Comparison of ENCODE assay signal across 8 cellular contexts in the genomic region with DNA sequence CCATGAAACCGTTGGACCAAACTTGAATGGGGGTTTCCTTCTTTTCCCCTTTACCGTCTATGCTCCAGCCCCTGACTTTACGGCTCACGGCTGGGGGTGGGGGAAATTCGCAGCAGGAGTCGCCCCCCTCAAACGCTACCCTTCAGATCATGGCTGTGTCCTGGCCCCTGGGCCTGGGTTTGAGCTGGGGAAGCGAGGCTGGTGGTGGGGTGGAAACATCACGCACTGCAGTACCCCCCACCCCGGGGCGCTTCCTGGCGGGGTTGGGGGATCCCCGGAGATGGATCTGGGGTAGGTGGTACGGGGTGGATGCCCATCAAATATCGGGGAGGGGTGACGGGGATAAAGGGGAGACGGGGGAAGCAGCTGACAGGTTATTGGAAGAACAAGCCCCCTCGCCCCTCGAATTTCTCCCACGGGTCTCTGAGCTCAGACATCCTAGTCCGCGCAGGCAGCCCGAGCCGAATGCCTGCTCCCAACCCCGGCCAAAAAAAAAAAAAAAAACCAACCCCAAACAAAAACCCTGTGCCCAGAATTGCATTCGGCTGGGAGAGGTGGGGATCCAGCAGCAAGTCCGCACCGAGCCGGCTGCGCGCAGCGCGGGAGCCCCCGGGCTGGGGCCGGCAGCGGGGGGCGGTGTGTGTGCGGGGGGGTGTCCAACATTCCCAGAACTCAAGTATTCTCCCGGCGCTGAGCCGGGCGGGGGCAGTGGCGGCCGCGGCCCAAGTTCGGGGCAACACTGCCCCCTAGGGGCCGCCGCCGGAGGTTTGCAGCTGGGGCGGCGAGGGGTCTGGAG. TPM values are rescaled to one million over a fixed set of nuclear protein-coding genes. Genes with fewer than 3 reads are reported as not detected.
DNase-seq lines count a peak whose midpoint lies in the region; ATAC-seq and TF ChIP-seq lines count a peak whose summit lies in the region.

No MANE protein-coding gene starts in this region.

- DNase-seq in AG10803 (ENCODE audit: low read depth): peak; percentile 66
- peak; percentile 89 for DNase-seq in HPDE6-E6E7 (ENCODE audit: extremely low spot score)
- DNase-seq in NOMO-1 treated with DMSO at 0.1 percent for 48 hours (lab: John Stamatoyannopoulos, UW; ENCODE audit: unreplicated experiment): peak; percentile 56
- peak; percentile 86 for DNase-seq in activated T-cell treated with anti-CD3 and anti-CD28 coated beads, Interleukin-2, amount 50 U/mL, for 24 hours
- peak; percentile 77 to 87 for DNase-seq in erythroblast (lab: John Stamatoyannopoulos, UW)
- DNase-seq in mucosa of gallbladder (ENCODE audit: low spot score): peak; percentile 71
- DNase-seq in stimulated activated CD8-positive, alpha-beta memory T cell treated with anti-CD3 and anti-CD28 coated beads, Interleukin-4, amount 100 ng/mL, for 48 hours: peak; percentile 83

- peak; percentile 72 for TF ChIP-seq CTCF in AG10803 (conservative IDR thresholded peaks at IDR 0.05; ENCODE audit: low read length)

- H3K9me3 Mint-ChIP-seq in activated T-cell treated with anti-CD3 and anti-CD28 coated beads, Interleukin-2, amount 50 U/mL, for 24 hours: no peaks in the 10 kb centered on the region

- H3K27ac Mint-ChIP-seq in activated T-cell treated with anti-CD3 and anti-CD28 coated beads, Interleukin-2, amount 50 U/mL, for 24 hours: peak overlapping the region; percentile 75

- H3K27me3 Mint-ChIP-seq in activated T-cell treated with anti-CD3 and anti-CD28 coated beads, Interleukin-2, amount 50 U/mL, for 24 hours: peaks cover 11% of the 10 kb centered on the region

- H3K36me3 Mint-ChIP-seq in activated T-cell treated with anti-CD3 and anti-CD28 coated beads, Interleukin-2, amount 50 U/mL, for 24 hours (ENCODE audit: low read depth): no peaks in the 10 kb centered on the region

- H3K4me3 Mint-ChIP-seq in activated T-cell treated with anti-CD3 and anti-CD28 coated beads, Interleukin-2, amount 50 U/mL, for 24 hours: peak overlapping the region; percentile 80

- H3K4me1 Mint-ChIP-seq in activated T-cell treated with anti-CD3 and anti-CD28 coated beads, Interleukin-2, amount 50 U/mL, for 24 hours (ENCODE audit: low read depth): peaks cover 42% of the 10 kb centered on the region

- peak; percentile 65 for ATAC-seq in GM18907 (IDR thresholded peaks at IDR 0.05; ENCODE audit: unreplicated experiment)

- peak overlapping the region; percentile 63 for H3K4me3 ChIP-seq in AG10803 (ENCODE audit: low read length)

- TF ChIP-seq POLR2A in erythroblast (IDR thresholded peaks at IDR 0.05; ENCODE audit: low read length): no peak

RNA-seq across cellular contexts. Expression of gene ACOT11, which starts 59.0 kb away (rescaled TPM):
- 38.1 TPM for total RNA-seq in mucosa of gallbladder

Comparison
In these comparisons a context has a peak if more than half of its experiments do, and no peak if none do; other contexts are left out.
1. Peak in every context shown above with its lines: DNase-seq, ATAC-seq and H3K4me3 ChIP-seq.